Comparison of ENCODE assay signal across 10 cellular contexts in genomic region chr12:81520064-81520945, GRCh38.
DNase-seq lines count a peak whose midpoint lies in the region; ATAC-seq and TF ChIP-seq lines count a peak whose summit lies in the region.
"Had no signal": no experiment of that assay in that cellular context is flagged by ENCODE, and none has a peak within 500 bp of the region (broad histone marks: within the 10 kb centered on the region; RNA-seq: fewer than 3 reads in every experiment).

No MANE protein-coding gene starts in this region.

- TF ChIP-seq CTCF in C4-2B (conservative IDR thresholded peaks at IDR 0.05) (no peak), fibroblast of the aortic adventitia (IDR thresholded peaks at IDR 0.05; ENCODE audit: insufficient read depth, low read length) (no peak)

- ATAC-seq in GM19455 (IDR thresholded peaks at IDR 0.05; ENCODE audit: unreplicated experiment), result peak; percentile 74

- DNase-seq in LoVo (ENCODE audit: low spot score) (peak; percentile 23), fibroblast of the aortic adventitia (ENCODE audit: low read depth) (no peak), erythroblast (lab: John Stamatoyannopoulos, UW) (no peak), EL (no peak), cerebellum (ENCODE audit: low spot score) (no peak)
- DNase-seq in activated CD4-positive, alpha-beta T cell treated with anti-CD3 and anti-CD28 coated beads, Interleukin-2, amount 50 U/mL, for 1 hour, result no peak
- DNase-seq: activated gamma-delta T cell, NCI-H1694 treated with DMSO at 0.1 percent for 48 hours had no signal

- peak overlapping the region; percentile 69; the same call in 1 of the 2 replicates for H3K27ac ChIP-seq in C4-2B

- peak overlapping the region; percentile 20 for H3K4me3 ChIP-seq in fibroblast of the aortic adventitia (ENCODE audit: low read depth, low read length)

- no peak for TF ChIP-seq POLR2A in erythroblast (IDR thresholded peaks at IDR 0.05; ENCODE audit: low read length)
